In the genomic region with DNA sequence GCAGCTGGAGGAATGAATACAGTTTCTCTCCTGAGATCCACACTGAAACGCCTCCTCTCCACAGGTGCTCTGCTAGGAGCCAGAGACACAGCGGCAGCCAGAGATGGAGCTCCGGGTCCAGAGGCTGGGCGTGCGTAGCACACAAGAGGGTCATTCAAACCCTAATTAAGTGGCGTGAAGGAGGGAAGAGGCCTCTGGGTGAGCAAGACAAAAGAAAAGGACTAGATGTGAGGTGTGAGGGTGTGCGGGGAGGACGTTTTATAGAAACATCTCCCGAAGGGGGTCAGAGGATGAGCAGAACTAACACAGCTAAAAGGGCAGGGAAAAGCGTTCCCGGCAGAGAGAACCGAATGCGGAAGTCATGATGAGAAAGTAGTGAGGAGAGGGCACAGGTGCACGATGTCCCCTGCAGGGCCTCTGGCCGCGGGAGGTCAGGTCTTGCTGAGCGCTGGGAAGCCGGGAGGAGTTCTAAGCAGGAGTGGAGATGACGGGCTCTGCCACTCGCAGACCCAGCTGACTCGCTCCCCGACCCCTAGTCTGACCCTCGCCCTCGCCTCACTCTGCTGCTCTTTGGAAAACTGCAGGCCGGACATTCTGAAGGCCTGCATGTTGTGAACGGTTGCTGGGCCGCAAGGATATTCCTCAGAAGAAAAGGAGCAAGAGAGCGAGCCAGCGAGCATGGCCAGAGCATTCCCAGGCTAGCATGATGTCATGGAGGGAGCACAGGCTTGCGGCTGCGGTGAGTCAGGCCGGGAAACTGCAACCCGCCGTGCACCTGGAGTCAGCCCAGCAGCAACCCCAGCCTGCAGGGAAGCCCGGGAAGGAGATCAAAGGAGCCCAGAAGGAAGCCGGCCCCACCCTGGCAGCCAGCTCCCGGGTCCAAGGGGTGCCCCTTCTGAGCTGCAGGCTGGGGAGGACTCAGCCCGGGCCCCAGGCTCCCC, we compare ENCODE assay signal across 9 cellular contexts. TPM values are rescaled to one million over a fixed set of nuclear protein-coding genes. Genes with fewer than 3 reads are reported as not detected.
A peak's percentile ranks its signal among the peaks of the same experiment; 100 is the strongest.
DNase-seq lines count a peak whose midpoint lies in the region; ATAC-seq and TF ChIP-seq lines count a peak whose summit lies in the region.
"Had no signal": no experiment of that assay in that cellular context is flagged by ENCODE, and none has a peak within 500 bp of the region (broad histone marks: within the 10 kb centered on the region; RNA-seq: fewer than 3 reads in every experiment).

No MANE protein-coding gene starts in this region.

- H3K14ac ChIP-seq in IMR-90 (replicated peaks; ENCODE audit: low read depth, low read length) = no peak overlapping the region

- peak; percentile 67 for ATAC-seq in IMR-90 (ENCODE audit: low read depth)
- peak; percentile 38 to 61 for ATAC-seq in lower lobe of right lung
- no peak for ATAC-seq in HG02884 (IDR thresholded peaks at IDR 0.05; ENCODE audit: unreplicated experiment)
- no peak for ATAC-seq in HG03045 (IDR thresholded peaks at IDR 0.05; ENCODE audit: unreplicated experiment)

- POLR2A ChIA-PET in IMR-90 (lab: Charles Lee; ENCODE audit: unreplicated experiment) = no interaction called here

- no peaks in the 10 kb centered on the region for H4K20me1 ChIP-seq in IMR-90 (ENCODE audit: insufficient read depth, low read length)

- no peak overlapping the region for H2BK5ac ChIP-seq in IMR-90 (ENCODE audit: low read depth, low read length, poor library complexity, severe bottlenecking)

- intact Hi-C loops in IMR-90 (cut with micrococcal nuclease) = no loop called here
- intact Hi-C loops in colonic mucosa (cut with DNase I) = no loop called here
- intact Hi-C loops in lower lobe of right lung (cut with DNase I) = no loop called here

- in situ Hi-C loops in IMR-90 (cut with MboI; ENCODE audit: low sequenced_read_pairs) = no loop called here

- H4K8ac ChIP-seq in IMR-90 (ENCODE audit: low read depth in 2 of 2, low read length in 2 of 2) = no peak overlapping the region

- no peak overlapping the region for H4K5ac ChIP-seq in IMR-90 (ENCODE audit: low read depth, low read length)

- CTCF ChIA-PET in IMR-90 (lab: Yijun Ruan, JAX) = no interaction called here

- no peak overlapping the region for H2BK120ac ChIP-seq in IMR-90 (ENCODE audit: low read depth, low read length)

- H2BK15ac ChIP-seq in IMR-90 (ENCODE audit: low read depth, low read length) = no peak overlapping the region

- H3K4me1 ChIP-seq in IMR-90 (ENCODE audit: control insufficient read depth, insufficient read depth, low read length) = no peaks in the 10 kb centered on the region; the same call in 1 of the 2 replicates
- H3K4me1 ChIP-seq in colonic mucosa = peaks cover 4% of the 10 kb centered on the region
- no peaks in the 10 kb centered on the region for H3K4me1 ChIP-seq in lower lobe of right lung

- peak overlapping the region; percentile 25 for H2AK9ac ChIP-seq in IMR-90 (replicated peaks; ENCODE audit: low read depth, low read length, poor library complexity)

- H3K4ac ChIP-seq in IMR-90 (ENCODE audit: low read depth, low read length) = no peak overlapping the region

- H3K27me3 ChIP-seq in IMR-90 (ENCODE audit: control insufficient read depth, insufficient read depth, low read length) (no peaks in the 10 kb centered on the region), colonic mucosa (no peaks in the 10 kb centered on the region), lower lobe of right lung (ENCODE audit: low read depth) (no peaks in the 10 kb centered on the region)

- no peaks in the 10 kb centered on the region for H3K79me1 ChIP-seq in IMR-90 (ENCODE audit: low read depth in 1 of 2, low read length in 2 of 2)

- H3K4me3 ChIP-seq in IMR-90 (ENCODE audit: insufficient read depth, low read depth, low read length) (no peak overlapping the region), colonic mucosa (no peak overlapping the region), lower lobe of right lung (no peak overlapping the region)

- DNase-seq in 8988T (peak; percentile 98), IMR-90 (peak; percentile 84), colonic mucosa (peak; percentile 51), lower lobe of right lung (no peak), NCI-H1436 treated with DMSO at 0.1 percent for 48 hours (lab: John Stamatoyannopoulos, UW) (no peak), NCI-H2029 treated with DMSO at 0.1 percent for 48 hours (lab: John Stamatoyannopoulos, UW) (no peak)

- 46% methylated on average over 23 of the region's 38 CpGs; no CpG with 5 or more reads in 1 of the 2 experiments for whole genome bisulfite sequencing in IMR-90 (ENCODE audit: extremely low coverage in 2 of 2, insufficient read length in 1 of 2), 2 experiments

- H3K9ac ChIP-seq in IMR-90 (ENCODE audit: low read depth, low read length) (no peak overlapping the region), colonic mucosa (ENCODE audit: low read depth in 2 of 2, low read length in 2 of 2) (no peak overlapping the region)
- H3K9ac ChIP-seq: KMS-11 had no signal

- no peaks in the 10 kb centered on the region for H3K9me1 ChIP-seq in IMR-90 (ENCODE audit: insufficient read depth, low read length)

- H3K36me3 ChIP-seq in IMR-90 (ENCODE audit: control insufficient read depth, insufficient read depth, low read length) (no peaks in the 10 kb centered on the region), colonic mucosa (no peaks in the 10 kb centered on the region), lower lobe of right lung (no peaks in the 10 kb centered on the region)

- H3K4me2 ChIP-seq in IMR-90 (ENCODE audit: low read depth, low read length) = no peak overlapping the region
- H3K4me2 ChIP-seq: KMS-11 had no signal

- no peak overlapping the region for H2BK20ac ChIP-seq in IMR-90 (ENCODE audit: low read depth, low read length)

- TF ChIP-seq CTCF in IMR-90 (conservative IDR thresholded peaks at IDR 0.05; ENCODE audit: low read depth, low read length) (no peak), colonic mucosa (IDR thresholded peaks at IDR 0.05) (no peak), lower lobe of right lung (IDR thresholded peaks at IDR 0.05) (no peak)

- peak overlapping the region; percentile 71 for H2AFZ ChIP-seq in IMR-90 (replicated peaks; ENCODE audit: low read length, poor library complexity)

- H3K9me3 ChIP-seq in IMR-90 (ENCODE audit: control insufficient read depth, insufficient read depth, low read length) (peaks cover 6% of the 10 kb centered on the region), colonic mucosa (no peaks in the 10 kb centered on the region), lower lobe of right lung (no peaks in the 10 kb centered on the region)

- dilution Hi-C loops in IMR-90 (cut with HindIII; ENCODE audit: low sequenced_read_pairs, unreplicated experiment) = no loop called here

- no peak overlapping the region for H4K91ac ChIP-seq in IMR-90 (ENCODE audit: insufficient read depth, low read depth, low read length)

- no peak overlapping the region for H3K18ac ChIP-seq in IMR-90 (ENCODE audit: low read depth, low read length)

- H3K23ac ChIP-seq in IMR-90 (ENCODE audit: low read depth, low read length) = no peak overlapping the region

- no peak for TF ChIP-seq RAD21 in IMR-90 (IDR thresholded peaks at IDR 0.05; ENCODE audit: low read length)

- H2AK5ac ChIP-seq in IMR-90 (ENCODE audit: low read depth, low read length) = no peak overlapping the region

- no peak overlapping the region for H3K56ac ChIP-seq in IMR-90 (ENCODE audit: extremely low read depth, insufficient read depth, low read length)

- BruUV-seq in IMR-90 (replicated peaks; lab: Mats Ljungman, UMichigan) = no TSS peak

- TF ChIP-seq POLR2A in IMR-90 (IDR thresholded peaks at IDR 0.05; ENCODE audit: low read depth, low read length) = no peak

- H3K27ac ChIP-seq in IMR-90 (ENCODE audit: insufficient read depth, low read length) (no peak overlapping the region), colonic mucosa (peak overlapping the region; percentile 17), lower lobe of right lung (no peak overlapping the region)
- H3K27ac ChIP-seq: KMS-11 had no signal

TF ChIP-seq in IMR-90, 13 proteins besides CTCF, POLR2A, EP300 and RAD21:
- TF ChIP-seq BHLHE40 (IDR thresholded peaks at IDR 0.05; ENCODE audit: low read depth, low read length) = no peak
- TF ChIP-seq ELK1 (IDR thresholded peaks at IDR 0.05; ENCODE audit: borderline replicate concordance, low read depth, low read length) = no peak
- no peak for TF ChIP-seq USF2 (IDR thresholded peaks at IDR 0.05; ENCODE audit: low read depth, low read length)
- TF ChIP-seq CEBPB (IDR thresholded peaks at IDR 0.05; ENCODE audit: low read depth, low read length) = 0 out of 2 replicates have a peak, but pooled peaks have one; percentile 7

RNA-seq across cellular contexts. Expression of gene BMP7, which starts 54.2 kb away (rescaled TPM):
- not detected in 2 replicates for total RNA-seq in IMR-90 (2012; rRNA removed)
- not detected in 2 replicates for polyA plus RNA-seq in IMR-90 (2012; rRNA removed)
- polyA plus RNA-seq in IMR-90 (2012; cell fraction: cytosol; rRNA removed) = not detected in 2 replicates
- not detected in 2 replicates for polyA plus RNA-seq in IMR-90 (2012; cell fraction: nucleus; rRNA removed; ENCODE audit: low replicate concordance)
- 1 to 10 TPM; 1.3 to 3.2 TPM for total RNA-seq in colonic mucosa
- total RNA-seq in lower lobe of right lung = 0.74 TPM

Comparison
In these comparisons a context has a peak if more than half of its experiments do, and no peak if none do; other contexts are left out.
1. DNase-seq: peak in 8988T (single experiment), IMR-90 (single experiment) and colonic mucosa (single experiment); none in lower lobe of right lung (single experiment), NCI-H1436 treated with DMSO at 0.1 percent for 48 hours (single experiment) and NCI-H2029 treated with DMSO at 0.1 percent for 48 hours (single experiment).
2. ATAC-seq: peak in IMR-90 (single experiment) and lower lobe of right lung (2 of 2); none in HG02884 (single experiment) and HG03045 (single experiment).